14 cellular contexts compared by ENCODE assay signal in the genomic region with DNA sequence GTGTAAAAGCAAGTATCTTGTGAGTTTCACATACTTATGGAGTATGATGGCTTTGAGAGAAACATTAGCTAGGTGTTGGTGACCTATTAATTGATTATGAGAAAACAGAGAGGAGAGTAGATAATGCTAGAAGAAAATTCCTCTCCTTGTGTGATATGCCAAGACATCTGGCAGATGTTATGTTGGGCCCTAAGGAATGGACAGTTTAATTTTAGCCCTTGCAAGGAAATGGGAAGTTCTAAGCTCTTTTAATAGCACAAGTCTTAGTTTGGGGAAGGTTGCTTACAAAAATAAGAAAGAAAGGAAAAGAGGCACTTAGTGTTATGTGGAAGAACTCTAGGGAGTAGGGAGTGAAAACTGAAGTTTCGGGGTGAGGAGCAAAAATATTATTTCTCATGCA. TPM values are rescaled to one million over a fixed set of nuclear protein-coding genes. Genes with fewer than 3 reads are reported as not detected.
DNase-seq lines count a peak whose midpoint lies in the region; ATAC-seq and TF ChIP-seq lines count a peak whose summit lies in the region.
"Had no signal": no experiment of that assay in that cellular context is flagged by ENCODE, and none has a peak within 500 bp of the region (broad histone marks: within the 10 kb centered on the region; RNA-seq: fewer than 3 reads in every experiment).

No MANE protein-coding gene starts in this region.

- intact Hi-C loops in MCF 10A (cut with micrococcal nuclease) (loop anchor here (10.0 kb wide), 2 partner anchors 177 to 427 kb away; no protein-coding TSS in a partner anchor), psoas muscle (cut with DNase I) (loop anchor here (10.0 kb wide), 4 partner anchors 163 to 963 kb away; no protein-coding TSS in a partner anchor), upper lobe of right lung (cut with DNase I) (no loop called here)

- H3K9me3 ChIP-seq in hepatocyte (ENCODE audit: low read depth): no peaks in the 10 kb centered on the region
- no peaks in the 10 kb centered on the region for H3K9me3 ChIP-seq in psoas muscle
- no peaks in the 10 kb centered on the region for H3K9me3 ChIP-seq in upper lobe of right lung
- H3K9me3 ChIP-seq: SJSA1 had no signal

- no peaks in the 10 kb centered on the region for H3K27me3 Mint-ChIP-seq in MCF 10A (ENCODE audit: insufficient read depth, unreplicated experiment)
- peaks cover 23% of the 10 kb centered on the region for H3K27me3 Mint-ChIP-seq in activated T-cell treated with anti-CD3 and anti-CD28 coated beads, Interleukin-2, amount 50 U/mL, for 4 hours (ENCODE audit: low read depth)

- H2AFZ ChIP-seq in hepatocyte: no peak overlapping the region

- no peak for DNase-seq in MCF 10A (ENCODE audit: unreplicated experiment)
- DNase-seq in hepatocyte (ENCODE audit: low spot score): no peak
- no peak for DNase-seq in psoas muscle
- DNase-seq in upper lobe of right lung: no peak
- DNase-seq in cerebellar cortex (ENCODE audit: low spot score): no peak
- DNase-seq in activated T-cell treated with anti-CD3 and anti-CD28 coated beads, Interleukin-2, amount 50 U/mL, for 4 hours: no peak
- DNase-seq in dermis blood vessel endothelial cell: no peak
- DNase-seq: activated CD4-positive, alpha-beta T cell treated with anti-CD3 and anti-CD28 coated beads, Interleukin-2, amount 50 U/mL, for 1 hour; DND-41; NCI-H1092 treated with DMSO at 0.1 percent for 48 hours; retina; stimulated activated naive CD8-positive, alpha-beta T cell treated with anti-CD3 and anti-CD28 coated beads, Interleukin-15, Interleukin-2, amounts not matched to agents 100 U/mL and 50 U/mL, for 24 hours had no signal

- peaks cover 98% of the 10 kb centered on the region for H3K79me2 ChIP-seq in hepatocyte

- peaks cover 6% of the 10 kb centered on the region for H4K20me1 ChIP-seq in hepatocyte (ENCODE audit: insufficient read depth, poor library complexity, severe bottlenecking)

- no TSS peak for BruUV-seq in MCF 10A (replicated peaks; lab: Mats Ljungman, UMichigan)

- H3K4me3 ChIP-seq in hepatocyte: no peak overlapping the region
- H3K4me3 ChIP-seq in psoas muscle: peak overlapping the region; percentile 11
- no peak overlapping the region for H3K4me3 ChIP-seq in upper lobe of right lung
- H3K4me3 ChIP-seq: SJSA1 had no signal

- POLR2A ChIA-PET in MCF 10A (lab: Yijun Ruan, JAX): interaction anchor here (0.7 to 18.0 kb wide), 7 partner anchors 8 to 417 kb away, joined by 3 to 710 read pairs (median 4); no protein-coding TSS in a partner anchor

- WGBS in hepatocyte (ENCODE audit: low lambda C conversion rate, missing lambda C conversion rate): 100% methylated on average over 1 of the region's 1 CpG
- 65 to 76% (median 68%) methylated on average over 1 of the region's 1 CpG for WGBS in psoas muscle, 3 donors

- peak overlapping the region; percentile 43 for H3K4me3 Mint-ChIP-seq in MCF 10A (ENCODE audit: unreplicated experiment)
- no peak overlapping the region for H3K4me3 Mint-ChIP-seq in activated T-cell treated with anti-CD3 and anti-CD28 coated beads, Interleukin-2, amount 50 U/mL, for 4 hours
- H3K4me3 Mint-ChIP-seq: IgD-negative memory B cell had no signal

- H3K36me3 Mint-ChIP-seq in MCF 10A (ENCODE audit: insufficient read depth, unreplicated experiment): peaks cover 6% of the 10 kb centered on the region
- H3K36me3 Mint-ChIP-seq in activated T-cell treated with anti-CD3 and anti-CD28 coated beads, Interleukin-2, amount 50 U/mL, for 4 hours (ENCODE audit: insufficient read depth): no peaks in the 10 kb centered on the region
- H3K36me3 Mint-ChIP-seq: IgD-negative memory B cell had no signal

- H3K4me1 ChIP-seq in hepatocyte (ENCODE audit: insufficient read depth) (peaks cover 26% of the 10 kb centered on the region), psoas muscle (peaks cover 56% of the 10 kb centered on the region), upper lobe of right lung (peaks cover 43% of the 10 kb centered on the region)

- ATAC-seq in psoas muscle: no peak
- ATAC-seq in upper lobe of right lung: no peak
- ATAC-seq in activated T-cell treated with anti-CD3 and anti-CD28 coated beads, Interleukin-2, amount 50 U/mL, for 4 hours: no peak
- ATAC-seq: stimulated activated naive CD8-positive, alpha-beta T cell treated with anti-CD3 and anti-CD28 coated beads, Interleukin-15, Interleukin-2, amounts not matched to agents 100 U/mL and 50 U/mL, for 24 hours had no signal

- TF ChIP-seq CTCF in MCF 10A (IDR thresholded peaks at IDR 0.05; ENCODE audit: unreplicated experiment) (no peak), hepatocyte (IDR thresholded peaks at IDR 0.05; ENCODE audit: poor library complexity) (no peak), psoas muscle (IDR thresholded peaks at IDR 0.05) (no peak), upper lobe of right lung (IDR thresholded peaks at IDR 0.05) (no peak)

- no peaks in the 10 kb centered on the region for H3K9me2 ChIP-seq in hepatocyte (replicated peaks; ENCODE audit: insufficient read depth)

- H3K27me3 ChIP-seq in hepatocyte (no peaks in the 10 kb centered on the region), psoas muscle (ENCODE audit: insufficient read depth in 3 of 3, low read length in 2 of 3) (no peaks in the 10 kb centered on the region), upper lobe of right lung (no peaks in the 10 kb centered on the region)
- H3K27me3 ChIP-seq: SJSA1 had no signal

- no peaks in the 10 kb centered on the region for H3K9me3 Mint-ChIP-seq in MCF 10A (ENCODE audit: unreplicated experiment)
- peaks cover 7% of the 10 kb centered on the region for H3K9me3 Mint-ChIP-seq in activated T-cell treated with anti-CD3 and anti-CD28 coated beads, Interleukin-2, amount 50 U/mL, for 4 hours

- H3K4me1 Mint-ChIP-seq in MCF 10A (ENCODE audit: insufficient read depth, unreplicated experiment): peaks cover 51% of the 10 kb centered on the region
- H3K4me1 Mint-ChIP-seq in activated T-cell treated with anti-CD3 and anti-CD28 coated beads, Interleukin-2, amount 50 U/mL, for 4 hours (ENCODE audit: low read depth): peaks cover 5% of the 10 kb centered on the region

- CTCF ChIA-PET in MCF 10A (lab: Yijun Ruan, JAX): interaction anchor here (0.5 to 14.6 kb wide), 9 partner anchors 11 to 454 kb away, joined by 3 to 121 read pairs (median 4); no protein-coding TSS in a partner anchor

- H3K27ac Mint-ChIP-seq in MCF 10A (ENCODE audit: low read depth, unreplicated experiment): peak overlapping the region; percentile 63
- H3K27ac Mint-ChIP-seq: IgD-negative memory B cell had no signal

- H3K27ac ChIP-seq in hepatocyte (no peak overlapping the region), psoas muscle (peak overlapping the region; percentile 71), upper lobe of right lung (peak overlapping the region; percentile 56)
- H3K27ac ChIP-seq: SJSA1 had no signal

- peak overlapping the region; percentile 10 for H3K4me2 ChIP-seq in hepatocyte

- H3K36me3 ChIP-seq in hepatocyte (replicated peaks; ENCODE audit: insufficient read depth, low read depth): no peaks in the 10 kb centered on the region
- no peaks in the 10 kb centered on the region for H3K36me3 ChIP-seq in psoas muscle (ENCODE audit: insufficient read depth in 1 of 2, low read depth in 1 of 2)
- no peaks in the 10 kb centered on the region for H3K36me3 ChIP-seq in upper lobe of right lung

RNA-seq across cellular contexts. Expression of a gene that starts 5.1 kb away (rescaled TPM):
- total RNA-seq in MCF 10A (2022) (45.7 and 47.2 TPM in 2 replicates), hepatocyte (13.8 and 27.5 TPM in 2 replicates), psoas muscle (100 to 1,000 TPM in 1 of 4 donors, 10 to 100 TPM in 3; 16.3 to 102 (median 24.6) TPM), upper lobe of right lung (25.4 TPM), dermis blood vessel endothelial cell (11.4 and 11.9 TPM in 2 replicates)
- polyA plus RNA-seq in hepatocyte (7.8 and 8.6 TPM in 2 replicates), psoas muscle (1 to 10 TPM; 2.0 to 6.1 (median 2.5) TPM)
- total RNA-seq in activated T-cell treated with anti-CD3 and anti-CD28 coated beads, Interleukin-2, amount 50 U/mL, for 4 hours: under 1 TPM; 0.19 to 0.34 (median 0.25) TPM
- polyA plus RNA-seq: IgD-negative memory B cell had no signal
